Comparison of ENCODE assay signal across 23 cellular contexts in genomic region chr17:72413077-72414031, GRCh38.
"Had no signal": no experiment of that assay in that cellular context is flagged by ENCODE, and none has a peak within 500 bp of the region (broad histone marks: within the 10 kb centered on the region; RNA-seq: fewer than 3 reads in every experiment).

No MANE protein-coding gene starts in this region.

- H3K27ac Mint-ChIP-seq: activated CD4-positive, alpha-beta T cell treated with anti-CD3 and anti-CD28 coated beads, Interleukin-2, amount 10 ng/mL, durations not matched to agents 24 days and 14 days; activated T-cell treated with anti-CD3 and anti-CD28 coated beads, Interleukin-2, amount 50 U/mL, for 72 hours; naive B cell; T-helper 2 cell treated with Interferon-gamma antibody and Interleukin-4, amounts not matched to agents 5 μg/mL and 100 μg/mL, for 36 hours had no signal

- H3K4me3 Mint-ChIP-seq: activated CD4-positive, alpha-beta T cell treated with anti-CD3 and anti-CD28 coated beads, Interleukin-2, amount 10 ng/mL, durations not matched to agents 24 days and 14 days; activated T-cell treated with anti-CD3 and anti-CD28 coated beads, Interleukin-2, amount 50 U/mL, for 72 hours; naive B cell; T-helper 2 cell treated with Interferon-gamma antibody and Interleukin-4, amounts not matched to agents 5 μg/mL and 100 μg/mL, for 36 hours had no signal

- H3K27me3 Mint-ChIP-seq: activated CD4-positive, alpha-beta T cell treated with anti-CD3 and anti-CD28 coated beads, Interleukin-2, amount 10 ng/mL, durations not matched to agents 24 days and 14 days had no signal

- H3K27me3 ChIP-seq: ascending aorta, left lung, neutrophil had no signal

- H3K4me3 ChIP-seq: ascending aorta, gastrocnemius medialis, left lung, tibial artery had no signal

- ATAC-seq: activated T-cell treated with anti-CD3 and anti-CD28 coated beads, Interleukin-2, amount 50 U/mL, for 72 hours; esophagus mucosa; left lung had no signal

- H3K36me3 ChIP-seq: ascending aorta, gastrocnemius medialis, left lung, neutrophil, tibial artery had no signal

- H3K4me1 Mint-ChIP-seq: activated CD4-positive, alpha-beta T cell treated with anti-CD3 and anti-CD28 coated beads, Interleukin-2, amount 10 ng/mL, durations not matched to agents 24 days and 14 days; naive B cell had no signal

- H3K27ac ChIP-seq: ascending aorta, gastrocnemius medialis, left lung, neutrophil, tibial artery had no signal

- H3K4me1 ChIP-seq: ascending aorta, gastrocnemius medialis, left lung, tibial artery had no signal

- DNase-seq: activated CD4-positive, alpha-beta T cell treated with anti-CD3 and anti-CD28 coated beads, Interleukin-2, amount 10 ng/mL, durations not matched to agents 24 days and 14 days; activated CD4-positive, CD25-positive, alpha-beta regulatory T cell; activated CD8-positive, alpha-beta memory T cell treated with anti-CD3 and anti-CD28 coated beads, Interleukin-2, amount 50 U/mL, for 48 hours; activated effector memory CD4-positive, alpha-beta T cell treated with anti-CD3 and anti-CD28 coated beads, Interleukin-2, amount 50 U/mL, for 16 hours; activated naive CD4-positive, alpha-beta T cell treated with anti-CD3 and anti-CD28 coated beads, Interleukin-2, amount 50 U/mL, for 16 hours; activated T-cell treated with anti-CD3 and anti-CD28 coated beads, Interleukin-2, amount 50 U/mL, for 72 hours; effector CD4-positive, alpha-beta T cell; head of caudate nucleus; kidney; left lung; mammary epithelial cell; naive B cell; stimulated activated CD4-positive, alpha-beta T cell treated with anti-CD3 and anti-CD28 coated beads, Interleukin-12 subunit alpha, Interleukin-12 subunit beta, amount 100 ng/mL, for 4 hours; stimulated activated CD4-positive, alpha-beta T cell treated with anti-CD3 and anti-CD28 coated beads, Interleukin-1b, Interleukin-23, amount 100 ng/mL, for 48 hours; stimulated activated CD8-positive, alpha-beta memory T cell treated with anti-CD3 and anti-CD28 coated beads, Interleukin-4, amount 100 ng/mL, for 48 hours; stimulated activated naive CD4-positive, alpha-beta T cell; SW 1271; tibial artery had no signal

- H3K9me3 ChIP-seq: neutrophil had no signal
